8 cellular contexts compared by ENCODE assay signal in the genomic region with DNA sequence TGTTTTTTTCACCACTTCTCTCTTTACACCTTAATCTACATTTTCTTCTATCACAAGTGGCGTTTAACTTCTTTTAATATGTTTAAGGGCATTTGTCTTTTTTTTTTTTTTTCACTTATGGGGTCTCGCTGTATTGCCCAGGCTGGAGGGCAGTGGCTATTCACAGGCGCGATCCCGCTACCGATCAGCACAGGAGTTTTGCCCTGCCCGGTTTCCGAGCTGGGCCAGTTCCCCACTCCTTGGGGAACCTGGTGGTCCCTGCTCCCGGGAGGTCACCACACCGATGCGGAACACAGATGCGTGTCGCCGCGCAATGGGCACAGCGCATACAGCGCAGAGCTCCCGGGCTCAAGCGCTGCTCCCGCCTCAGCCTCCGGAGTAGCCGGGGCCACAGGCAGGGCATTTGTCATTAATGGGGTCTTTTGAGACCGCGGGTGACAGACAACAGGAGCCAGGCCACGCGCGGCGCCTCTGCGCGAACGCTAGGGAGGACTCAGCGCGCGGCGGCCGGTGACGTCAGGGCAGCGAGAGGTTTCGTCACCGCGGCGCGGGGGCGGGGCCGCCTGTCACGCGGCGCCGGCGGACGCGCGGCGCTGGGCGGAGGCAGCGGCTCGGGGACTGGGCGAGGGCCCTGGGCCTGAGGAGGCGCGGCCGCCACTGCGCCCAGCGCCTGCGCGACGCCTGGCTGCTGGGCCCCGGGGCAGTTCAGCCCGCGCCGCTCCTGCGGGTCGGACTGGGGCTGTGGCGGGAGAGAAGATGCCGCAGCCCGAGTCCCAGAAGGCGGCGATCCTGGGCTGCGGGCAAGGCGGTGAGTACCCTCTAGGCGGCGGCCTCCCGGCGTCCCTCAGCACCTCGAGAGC. TPM values are rescaled to one million over a fixed set of nuclear protein-coding genes. Genes with fewer than 3 reads are reported as not detected.
DNase-seq lines count a peak whose midpoint lies in the region; ATAC-seq and TF ChIP-seq lines count a peak whose summit lies in the region.

GALNT11 (plus strand) TSS at position 598 of the 860 bp plus-strand sequence. CDS start 68,554 bp downstream, outside the sequence.

- no peaks in the 10 kb centered on the region for H3K36me3 ChIP-seq in Peyer's patch

- no peaks in the 10 kb centered on the region for H3K27me3 ChIP-seq in Peyer's patch

- peak; percentile 95 for ATAC-seq in GM21390 (IDR thresholded peaks at IDR 0.05; ENCODE audit: unreplicated experiment)
- ATAC-seq in naive thymus-derived CD8-positive, alpha-beta T cell, result peak; percentile 80 to 86
- peak; percentile 96 for ATAC-seq in stimulated activated naive B cell treated with anti-CD40 and anti-IgM and Interleukin-4, amounts not matched to agents 10 μg/mL and 1 μg/mL and 100 μg/mL, for 72 hours (replicated peaks)

- H3K4me3 ChIP-seq in Peyer's patch, result peak within 1 kb of the TSS; percentile 68 to 96 (median 86)

- peak within 1 kb of the TSS; percentile 85 to 98 (median 98) for H3K27ac Mint-ChIP-seq in naive thymus-derived CD8-positive, alpha-beta T cell
- H3K27ac Mint-ChIP-seq in stimulated activated naive B cell treated with anti-CD40 and anti-IgM and Interleukin-4, amounts not matched to agents 10 μg/mL and 1 μg/mL and 100 μg/mL, for 72 hours, result peak within 1 kb of the TSS; percentile 89

- POLR2A ChIA-PET in naive thymus-derived CD8-positive, alpha-beta T cell (lab: Charles Lee), result interaction anchor here (0.8 to 4.4 kb wide), 3 partner anchors 12 to 148 kb away, joined by 3 to 20 read pairs (median 4); partner anchors contain the start of gene PRKAG2

- peak; percentile 53 to 69 for TF ChIP-seq POLR2A in Peyer's patch (IDR thresholded peaks at IDR 0.05)

- H3K4me1 ChIP-seq in Peyer's patch, result peaks cover 5 to 11% (median 10%) of the 10 kb centered on the region in 4 donors

- TF ChIP-seq CTCF in Peyer's patch (IDR thresholded peaks at IDR 0.05), result peak in 4 of 6 experiments; percentile 14 to 47 (median 32)

- DNase-seq in DMS 273 treated with DMSO at 0.1 percent for 48 hours (lab: John Stamatoyannopoulos, UW) (peak; percentile 52), HUDEP-2 (lab: John Stamatoyannopoulos, UW; ENCODE audit: unreplicated experiment in 76 of 76) (peak in 74 of 76 experiments; percentile 9 to 86 (median 70)), Peyer's patch (peak; percentile 79 to 93 (median 92)), fibroblast of gingiva (ENCODE audit: low read depth) (peak; percentile 82)
- peak; percentile 66 to 82 for DNase-seq in activated T-helper 1 cell treated with anti-CD3 and anti-CD28 coated beads, Interleukin-2, amount 50 U/mL, for 16 hours (ENCODE audit: low read depth in 1 of 2, low spot score in 1 of 2)
- DNase-seq in naive thymus-derived CD8-positive, alpha-beta T cell, result peak; percentile 78 to 92 (median 90)
- DNase-seq in stimulated activated naive B cell treated with anti-CD40 and anti-IgM and Interleukin-4, amounts not matched to agents 10 μg/mL and 1 μg/mL and 100 μg/mL, for 72 hours, result peak; percentile 80

- H3K4me1 Mint-ChIP-seq in naive thymus-derived CD8-positive, alpha-beta T cell, result peaks cover 15 to 45% (median 44%) of the 10 kb centered on the region in 4 donors
- H3K4me1 Mint-ChIP-seq in stimulated activated naive B cell treated with anti-CD40 and anti-IgM and Interleukin-4, amounts not matched to agents 10 μg/mL and 1 μg/mL and 100 μg/mL, for 72 hours, result peaks cover 12 to 19% of the 10 kb centered on the region in 2 donors

- H3K4me3 Mint-ChIP-seq in naive thymus-derived CD8-positive, alpha-beta T cell, result peak within 1 kb of the TSS; percentile 86 to 93 (median 91)
- peak within 1 kb of the TSS; percentile 89 to 91 for H3K4me3 Mint-ChIP-seq in stimulated activated naive B cell treated with anti-CD40 and anti-IgM and Interleukin-4, amounts not matched to agents 10 μg/mL and 1 μg/mL and 100 μg/mL, for 72 hours

- peaks cover 0 to 4% (median 0%) of the 10 kb centered on the region in 9 donors for H3K9me3 Mint-ChIP-seq in naive thymus-derived CD8-positive, alpha-beta T cell
- peaks cover 2 to 4% of the 10 kb centered on the region in 2 donors for H3K9me3 Mint-ChIP-seq in stimulated activated naive B cell treated with anti-CD40 and anti-IgM and Interleukin-4, amounts not matched to agents 10 μg/mL and 1 μg/mL and 100 μg/mL, for 72 hours

- peak within 1 kb of the TSS; percentile 78 to 89 (median 84) for H3K27ac ChIP-seq in Peyer's patch

- peaks cover 0 to 13% (median 5%) of the 10 kb centered on the region in 3 donors for H3K36me3 Mint-ChIP-seq in naive thymus-derived CD8-positive, alpha-beta T cell
- H3K36me3 Mint-ChIP-seq in stimulated activated naive B cell treated with anti-CD40 and anti-IgM and Interleukin-4, amounts not matched to agents 10 μg/mL and 1 μg/mL and 100 μg/mL, for 72 hours, result peaks cover 19 to 21% of the 10 kb centered on the region in 2 donors

- H3K27me3 Mint-ChIP-seq in naive thymus-derived CD8-positive, alpha-beta T cell, result peaks cover 0 to 3% (median 0%) of the 10 kb centered on the region in 5 donors
- peaks cover 0 to 4% of the 10 kb centered on the region in 2 donors for H3K27me3 Mint-ChIP-seq in stimulated activated naive B cell treated with anti-CD40 and anti-IgM and Interleukin-4, amounts not matched to agents 10 μg/mL and 1 μg/mL and 100 μg/mL, for 72 hours

- no peaks in the 10 kb centered on the region for H3K9me3 ChIP-seq in Peyer's patch

RNA-seq across cellular contexts. Expression of gene GALNT11, which starts in this region (rescaled TPM):
- total RNA-seq in Peyer's patch, result 10 to 100 TPM; 19.4 to 42.9 (median 27.2) TPM
- total RNA-seq in naive thymus-derived CD8-positive, alpha-beta T cell, result 10 to 100 TPM; 31.3 to 34.2 TPM
- polyA plus RNA-seq in naive thymus-derived CD8-positive, alpha-beta T cell, result 10 to 100 TPM; 52.1 to 58.3 (median 53.7) TPM

Comparison
In these comparisons a context has a peak if more than half of its experiments do, and no peak if none do; other contexts are left out.
1. Peak in every context shown above with its lines: DNase-seq, ATAC-seq, H3K4me3 ChIP-seq and H3K27ac ChIP-seq.